In genomic region chr4:147056951-147057630, GRCh38 we compare ENCODE assay signal across 8 cellular contexts.
DNase-seq lines count a peak whose midpoint lies in the region; ATAC-seq lines count a peak whose summit lies in the region.

No MANE protein-coding gene starts in this region.

- H3K4me3 Mint-ChIP-seq in activated naive CD8-positive, alpha-beta T cell: peak overlapping the region; percentile 82

- H3K23ac ChIP-seq in mesenchymal stem cell (ENCODE audit: low read length in 2 of 2): no peak overlapping the region

- H3K36me3 ChIP-seq in mesenchymal stem cell (ENCODE audit: control insufficient read depth in 1 of 2, insufficient read depth in 2 of 2, low read depth in 1 of 2, low read length in 2 of 2): no peaks in the 10 kb centered on the region

- no peaks in the 10 kb centered on the region for H3K9me3 ChIP-seq in mesenchymal stem cell (ENCODE audit: control insufficient read depth, low read length)

- H3K27ac ChIP-seq in mesenchymal stem cell (ENCODE audit: low read length, poor library complexity, severe bottlenecking): peak overlapping the region; percentile 24

- peaks cover 3% of the 10 kb centered on the region for H3K27me3 Mint-ChIP-seq in activated naive CD8-positive, alpha-beta T cell

- H3K27ac Mint-ChIP-seq in activated naive CD8-positive, alpha-beta T cell: peak overlapping the region; percentile 88

- H2AFZ ChIP-seq in mesenchymal stem cell (ENCODE audit: low read depth, low read length): no peak overlapping the region

- ATAC-seq in HG02588 (IDR thresholded peaks at IDR 0.05; ENCODE audit: unreplicated experiment): peak; percentile 46
- no peak for ATAC-seq in HG03045 (IDR thresholded peaks at IDR 0.05; ENCODE audit: unreplicated experiment)
- no peak for ATAC-seq in HG02642 (IDR thresholded peaks at IDR 0.05; ENCODE audit: poor library complexity, unreplicated experiment)
- no peak for ATAC-seq in HG03460 (IDR thresholded peaks at IDR 0.05; ENCODE audit: unreplicated experiment)

- H2BK5ac ChIP-seq in mesenchymal stem cell (ENCODE audit: low read depth, low read length, poor library complexity, severe bottlenecking): no peak overlapping the region

- no peak overlapping the region for H3K4ac ChIP-seq in mesenchymal stem cell (ENCODE audit: low read depth in 1 of 2, low read length in 2 of 2)

- H3K9me3 Mint-ChIP-seq in activated naive CD8-positive, alpha-beta T cell (ENCODE audit: low read depth): no peaks in the 10 kb centered on the region

- no peak overlapping the region for H2BK120ac ChIP-seq in mesenchymal stem cell (ENCODE audit: low read depth, low read length)

- DNase-seq in AG08395 (ENCODE audit: low spot score) (peak; percentile 10), mesenchymal stem cell (peak; percentile 35), ecto neural progenitor cell (ENCODE audit: low spot score) (no peak)

- WGBS in mesenchymal stem cell: 63% methylated on average over 1 of the region's 3 CpGs

- H3K4me1 Mint-ChIP-seq in activated naive CD8-positive, alpha-beta T cell (ENCODE audit: low read depth): peaks cover 11% of the 10 kb centered on the region

- H4K8ac ChIP-seq in mesenchymal stem cell (ENCODE audit: low read length): no peak overlapping the region

- H3K79me1 ChIP-seq in mesenchymal stem cell (replicated peaks; ENCODE audit: low read length, poor library complexity, severe bottlenecking): no peaks in the 10 kb centered on the region

- H2BK15ac ChIP-seq in mesenchymal stem cell (ENCODE audit: low read depth, poor library complexity, severe bottlenecking): no peak overlapping the region

- H3K36me3 Mint-ChIP-seq in activated naive CD8-positive, alpha-beta T cell: no peaks in the 10 kb centered on the region

- no peaks in the 10 kb centered on the region for H3K27me3 ChIP-seq in mesenchymal stem cell (ENCODE audit: control insufficient read depth in 1 of 2, insufficient read depth in 1 of 2, low read length in 2 of 2)

- H3K14ac ChIP-seq in mesenchymal stem cell (ENCODE audit: low read length in 2 of 2): no peak overlapping the region

- peak overlapping the region; percentile 86 for H3K9ac ChIP-seq in mesenchymal stem cell (ENCODE audit: low read length)

- no peak overlapping the region for H2BK12ac ChIP-seq in mesenchymal stem cell (ENCODE audit: low read length in 2 of 2)

- H2AK5ac ChIP-seq in mesenchymal stem cell (ENCODE audit: low read length, severe bottlenecking): no peak overlapping the region

- H4K91ac ChIP-seq in mesenchymal stem cell (ENCODE audit: low read length): no peak overlapping the region

- H3K18ac ChIP-seq in mesenchymal stem cell (ENCODE audit: low read depth in 1 of 2, low read length in 2 of 2): no peak overlapping the region

- H3K4me3 ChIP-seq in mesenchymal stem cell (ENCODE audit: insufficient read depth in 1 of 2, low read depth in 1 of 2, low read length in 2 of 2): peak overlapping the region in 1 of 2 experiments; percentile 71

- H3K4me2 ChIP-seq in mesenchymal stem cell (ENCODE audit: low read length, poor library complexity, severe bottlenecking): peak overlapping the region; percentile 1

- H3K4me1 ChIP-seq in mesenchymal stem cell (ENCODE audit: control insufficient read depth, insufficient read depth, low read depth, low read length): no peaks in the 10 kb centered on the region
